ENCODE assay signal across 9 cellular contexts in genomic region chr19:49335071-49335783, GRCh38. TPM values are rescaled to one million over a fixed set of nuclear protein-coding genes. Genes with fewer than 3 reads are reported as not detected.
DNase-seq lines count a peak whose midpoint lies in the region; ATAC-seq and FAIRE-seq lines count a peak whose summit lies in the region.
"Had no signal": no experiment of that assay in that cellular context is flagged by ENCODE, and none has a peak within 500 bp of the region (broad histone marks: within the 10 kb centered on the region; RNA-seq: fewer than 3 reads in every experiment).

A gene with protein sequence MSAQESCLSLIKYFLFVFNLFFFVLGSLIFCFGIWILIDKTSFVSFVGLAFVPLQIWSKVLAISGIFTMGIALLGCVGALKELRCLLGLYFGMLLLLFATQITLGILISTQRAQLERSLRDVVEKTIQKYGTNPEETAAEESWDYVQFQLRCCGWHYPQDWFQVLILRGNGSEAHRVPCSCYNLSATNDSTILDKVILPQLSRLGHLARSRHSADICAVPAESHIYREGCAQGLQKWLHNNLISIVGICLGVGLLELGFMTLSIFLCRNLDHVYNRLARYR (plus strand): TSS chr19:49335406. CDS start chr19:49335541, 135 bp downstream.

- no peak within 1 kb of the TSS for H3K27ac ChIP-seq in adipose tissue (ENCODE audit: low read depth, low read length)

- peak; percentile 96 for FAIRE-seq in GM18507 (lab: Jason Lieb, UNC)
- no peak for FAIRE-seq in urothelium cell line (lab: Jason Lieb, UNC)
- FAIRE-seq: colon had no signal

- peaks cover 57% of the 10 kb centered on the region for H3K4me1 Mint-ChIP-seq in T-helper 17 cell

- peak; percentile 65 for ATAC-seq in T-helper 17 cell
- ATAC-seq in GM21515 (IDR thresholded peaks at IDR 0.05; ENCODE audit: unreplicated experiment) = no peak
- no peak for ATAC-seq in HG03108 (IDR thresholded peaks at IDR 0.05; ENCODE audit: unreplicated experiment)

- 50 to 83% (median 58%) methylated on average over 13 of the region's 13 CpGs for WGBS in adipose tissue, 3 donors

- no peaks in the 10 kb centered on the region for H3K27me3 Mint-ChIP-seq in T-helper 17 cell

- H3K4me3 Mint-ChIP-seq in T-helper 17 cell = peak within 1 kb of the TSS; percentile 99

- peak within 1 kb of the TSS; percentile 99 for H3K27ac Mint-ChIP-seq in T-helper 17 cell

- DNase-seq in GM18507 (ENCODE audit: extremely low spot score, insufficient read length, low read depth) (no peak), T-helper 17 cell (peak; percentile 28 to 37 (median 31)), pons (ENCODE audit: low spot score) (peak; percentile 35), urothelium cell line (ENCODE audit: low spot score) (no peak), AG08395 (ENCODE audit: low spot score) (no peak)

- peaks cover 14% of the 10 kb centered on the region for H3K36me3 Mint-ChIP-seq in T-helper 17 cell (ENCODE audit: low read depth)

- no peaks in the 10 kb centered on the region for H3K9me3 ChIP-seq in T-helper 17 cell (ENCODE audit: control insufficient read depth, low read length, poor library complexity, severe bottlenecking)

RNA-seq across cellular contexts. Expression of the gene that starts here (rescaled TPM):
- 100 to 1,000 TPM; 288 to 373 TPM for total RNA-seq in T-helper 17 cell
- polyA plus RNA-seq in adipose tissue = 10 to 100 TPM in 2 of 3 donors, 1 to 10 TPM in 1; 6.8 to 18.1 (median 10.6) TPM

Comparison
In these comparisons a context has a peak if more than half of its experiments do, and no peak if none do; other contexts are left out.
1. DNase-seq: peak in T-helper 17 cell (3 of 3) and pons (single experiment); none in GM18507 (single experiment), urothelium cell line (single experiment) and AG08395 (single experiment).